Comparison of ENCODE assay signal across 1 cellular context in genomic region chr5:43315697-43316096, GRCh38.
A peak's percentile ranks its signal among the peaks of the same experiment; 100 is the strongest.
TF ChIP-seq lines count a peak whose summit lies in the region.

No MANE protein-coding gene starts in this region.

TF ChIP-seq in GM12878, 131 proteins besides CTCF, POLR2A, EP300 and RAD21 (continued from another document):
- TF ChIP-seq BCL3 (IDR thresholded peaks at IDR 0.05; ENCODE audit: borderline replicate concordance, insufficient read depth, low read depth, low read length, poor library complexity, severe bottlenecking) (no peak), PBX3 (IDR thresholded peaks at IDR 0.05; ENCODE audit: insufficient replicate concordance, low read depth, low read length) (no peak), ATF2 (IDR thresholded peaks at IDR 0.05; ENCODE audit: low read length) (no peak), FOXM1 (IDR thresholded peaks at IDR 0.05; ENCODE audit: low read depth, low read length) (peak; percentile 3; the same call in 1 of the 2 replicates), GATAD2B (conservative IDR thresholded peaks at IDR 0.05; ENCODE audit: low read depth) (no peak), CHD4 (IDR thresholded peaks at IDR 0.05) (no peak), BMI1 (IDR thresholded peaks at IDR 0.05; ENCODE audit: borderline replicate concordance) (no peak), SKIL (IDR thresholded peaks at IDR 0.05; ENCODE audit: low read depth, poor library complexity, severe bottlenecking) (no peak), JUNB (IDR thresholded peaks at IDR 0.05) (peak; percentile 73), CREM (IDR thresholded peaks at IDR 0.05; ENCODE audit: low read depth) (0 out of 2 replicates have a peak, but pooled peaks have one; percentile 4), JUND (IDR thresholded peaks at IDR 0.05; ENCODE audit: low read depth, low read length) (no peak)
